In the genomic region with DNA sequence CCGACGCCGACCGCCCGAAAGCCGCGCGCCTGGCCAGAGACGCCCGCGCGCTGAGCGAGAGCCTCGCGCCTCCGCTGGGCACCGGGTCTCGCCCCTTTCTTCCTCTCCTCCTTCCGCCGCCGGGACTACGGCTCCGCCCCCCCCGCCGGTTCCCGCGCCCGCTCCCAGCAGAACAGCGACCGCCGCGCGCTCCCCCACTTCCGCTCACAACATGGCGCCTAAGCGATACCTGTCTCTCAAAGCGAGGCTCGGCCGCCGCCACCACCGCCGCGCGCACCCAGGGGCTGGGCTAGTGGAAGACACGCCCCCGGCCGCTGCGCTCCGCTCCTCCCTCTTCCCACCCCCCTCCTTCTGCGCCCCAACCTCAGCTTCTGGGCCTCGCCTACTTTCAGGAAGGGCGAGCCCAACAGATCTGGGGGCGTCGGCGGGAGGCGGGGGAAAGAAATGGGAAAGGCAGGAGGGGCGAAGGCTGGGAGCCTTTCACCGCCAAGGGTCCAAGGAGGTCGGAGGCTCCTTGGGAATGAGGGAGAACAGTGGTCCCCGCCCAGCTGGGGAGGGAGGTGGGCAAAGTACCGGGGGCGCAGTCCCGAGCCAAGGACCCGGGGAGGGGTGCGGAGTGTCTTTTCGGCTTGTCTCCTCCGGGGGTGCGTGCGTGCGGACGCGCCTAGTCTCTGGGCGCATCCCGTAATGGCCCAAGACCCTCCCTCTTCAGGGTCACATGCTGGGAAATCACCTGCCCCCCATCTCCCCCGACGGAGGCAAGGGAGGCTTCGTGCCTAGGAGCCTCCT, we compare ENCODE assay signal across 8 cellular contexts. TPM values are rescaled to one million over a fixed set of nuclear protein-coding genes. Genes with fewer than 3 reads are reported as not detected.
DNase-seq lines count a peak whose midpoint lies in the region; ATAC-seq lines count a peak whose summit lies in the region.

A gene (minus strand): TSS at position 100 of the 789 bp plus-strand sequence. CDS start 277 bp downstream, outside the sequence.

- H3K36me3 Mint-ChIP-seq in effector memory CD8-positive, alpha-beta T cell (ENCODE audit: insufficient read depth), result peaks cover 27% of the 10 kb centered on the region

- WGBS in mesenchymal stem cell, result 2% methylated on average over 11 of the region's 77 CpGs

- H3K9me3 ChIP-seq in mesenchymal stem cell (ENCODE audit: control insufficient read depth, low read length), result no peaks in the 10 kb centered on the region

- H3K79me1 ChIP-seq in mesenchymal stem cell (replicated peaks; ENCODE audit: low read length, poor library complexity, severe bottlenecking), result no peaks in the 10 kb centered on the region

- no peak within 1 kb of the TSS for H2AK5ac ChIP-seq in mesenchymal stem cell (ENCODE audit: low read length, severe bottlenecking)

- peak within 1 kb of the TSS; percentile 92 to 96 for H3K4me3 Mint-ChIP-seq in effector memory CD8-positive, alpha-beta T cell

- no peaks in the 10 kb centered on the region for H3K27me3 Mint-ChIP-seq in effector memory CD8-positive, alpha-beta T cell

- H3K27ac Mint-ChIP-seq in effector memory CD8-positive, alpha-beta T cell, result peak within 1 kb of the TSS; percentile 95

- H3K27me3 ChIP-seq in mesenchymal stem cell (ENCODE audit: control insufficient read depth in 1 of 2, insufficient read depth in 1 of 2, low read length in 2 of 2), result no peaks in the 10 kb centered on the region

- H3K4me2 ChIP-seq in mesenchymal stem cell (ENCODE audit: low read length, poor library complexity, severe bottlenecking), result peak within 1 kb of the TSS; percentile 84

- peaks cover 2% of the 10 kb centered on the region for H3K4me1 ChIP-seq in mesenchymal stem cell (ENCODE audit: control insufficient read depth, insufficient read depth, low read depth, low read length)

- peak within 1 kb of the TSS; percentile 60 for H4K8ac ChIP-seq in mesenchymal stem cell (ENCODE audit: low read length)

- H4K91ac ChIP-seq in mesenchymal stem cell (ENCODE audit: low read length), result peak within 1 kb of the TSS; percentile 75

- peak; percentile 46 for DNase-seq in CMK (ENCODE audit: low read depth)
- peak; percentile 42 for DNase-seq in HPDE6-E6E7 (ENCODE audit: extremely low spot score)
- DNase-seq in NOMO-1 (lab: John Stamatoyannopoulos, UW; ENCODE audit: unreplicated experiment in 2 of 2), result peak; percentile 70 to 84
- DNase-seq in activated CD8-positive, alpha-beta memory T cell treated with anti-CD3 and anti-CD28 coated beads for 4 hours (ENCODE audit: low read depth in 2 of 2), result peak; percentile 79 to 81
- peak; percentile 79 to 84 (median 82) for DNase-seq in effector memory CD8-positive, alpha-beta T cell
- peak; percentile 86 for DNase-seq in mesenchymal stem cell
- peak; percentile 78 for DNase-seq in stimulated activated CD8-positive, alpha-beta memory T cell treated with anti-CD3 and anti-CD28 coated beads, Interleukin-12 subunit alpha, Interleukin-12 subunit beta, amount 100 ng/mL, for 24 hours (ENCODE audit: extremely low read depth)

- H2BK12ac ChIP-seq in mesenchymal stem cell (ENCODE audit: low read length in 2 of 2), result peak within 1 kb of the TSS in 1 of 2 experiments; percentile 31

- peak within 1 kb of the TSS; percentile 71 for H2AFZ ChIP-seq in mesenchymal stem cell (ENCODE audit: low read depth, low read length)

- peaks cover 4 to 12% of the 10 kb centered on the region in 2 donors for H3K4me1 Mint-ChIP-seq in effector memory CD8-positive, alpha-beta T cell (ENCODE audit: low read depth in 2 of 2)

- peak within 1 kb of the TSS; percentile 70 to 76 for H3K18ac ChIP-seq in mesenchymal stem cell (ENCODE audit: low read depth in 1 of 2, low read length in 2 of 2)

- H3K9me3 Mint-ChIP-seq in effector memory CD8-positive, alpha-beta T cell, result no peaks in the 10 kb centered on the region

- H2BK120ac ChIP-seq in mesenchymal stem cell (ENCODE audit: low read depth, low read length), result peak within 1 kb of the TSS; percentile 73

- no peaks in the 10 kb centered on the region for H3K36me3 ChIP-seq in mesenchymal stem cell (ENCODE audit: control insufficient read depth in 1 of 2, insufficient read depth in 2 of 2, low read depth in 1 of 2, low read length in 2 of 2)

- H3K14ac ChIP-seq in mesenchymal stem cell (ENCODE audit: low read length in 2 of 2), result peak within 1 kb of the TSS in 1 of 2 experiments; percentile 60

- ATAC-seq in GM19467 (IDR thresholded peaks at IDR 0.05; ENCODE audit: unreplicated experiment), result peak; percentile 75
- ATAC-seq in effector memory CD8-positive, alpha-beta T cell (replicated peaks), result peak; percentile 76

- H2BK15ac ChIP-seq in mesenchymal stem cell (ENCODE audit: low read depth, poor library complexity, severe bottlenecking), result peak within 1 kb of the TSS; percentile 80

- peak within 1 kb of the TSS; percentile 81 for H2BK5ac ChIP-seq in mesenchymal stem cell (ENCODE audit: low read depth, low read length, poor library complexity, severe bottlenecking)

- H3K4me3 ChIP-seq in mesenchymal stem cell (ENCODE audit: insufficient read depth in 1 of 2, low read depth in 1 of 2, low read length in 2 of 2), result peak within 1 kb of the TSS; percentile 70 to 81

- H3K4ac ChIP-seq in mesenchymal stem cell (ENCODE audit: low read depth in 1 of 2, low read length in 2 of 2), result peak within 1 kb of the TSS; percentile 51 to 61

- H3K23ac ChIP-seq in mesenchymal stem cell (ENCODE audit: low read length in 2 of 2), result peak within 1 kb of the TSS in 1 of 2 experiments; percentile 59

- peak within 1 kb of the TSS; percentile 92 for H3K9ac ChIP-seq in mesenchymal stem cell (ENCODE audit: low read length)

- peak within 1 kb of the TSS; percentile 53 for H3K27ac ChIP-seq in mesenchymal stem cell (ENCODE audit: low read length, poor library complexity, severe bottlenecking)

RNA-seq across cellular contexts. Expression of the gene that starts here (rescaled TPM):
- polyA plus RNA-seq in mesenchymal stem cell (2013, experiment 1 of 2), result 21.3 TPM
- polyA plus RNA-seq in mesenchymal stem cell (2013, experiment 2 of 2), result 21.0 TPM

Comparison
In these comparisons a context has a peak if more than half of its experiments do, and no peak if none do; other contexts are left out.
1. Peak in every context shown above with its lines: DNase-seq, ATAC-seq, H3K4me3 ChIP-seq and H3K27ac ChIP-seq.